18 cellular contexts compared by ENCODE assay signal in genomic region chr12:60072911-60073310, GRCh38.
A peak's percentile ranks its signal among the peaks of the same experiment; 100 is the strongest.
DNase-seq lines count a peak whose midpoint lies in the region.
"Had no signal": no experiment of that assay in that cellular context is flagged by ENCODE, and none has a peak within 500 bp of the region (broad histone marks: within the 10 kb centered on the region; RNA-seq: fewer than 3 reads in every experiment).

No MANE protein-coding gene starts in this region.

- no peaks in the 10 kb centered on the region for H3K36me3 ChIP-seq in HUES6 (ENCODE audit: control insufficient read depth, insufficient read depth, low read length)
- H3K36me3 ChIP-seq: gastroesophageal sphincter, prostate gland had no signal

- no peaks in the 10 kb centered on the region for H3K27me3 ChIP-seq in HUES6 (ENCODE audit: control insufficient read depth, insufficient read depth, low read length)
- H3K27me3 ChIP-seq: body of pancreas, gastroesophageal sphincter had no signal

- H3K27ac ChIP-seq in HUES6 (ENCODE audit: low read depth, low read length) = 0 out of 2 replicates have a peak overlapping the region, but pooled peaks have one; percentile 32
- H3K27ac ChIP-seq: body of pancreas, gastroesophageal sphincter, prostate gland had no signal

- H3K9ac ChIP-seq in HUES6 (ENCODE audit: low read length) = no peak overlapping the region

- H3K4me3 ChIP-seq in HUES6 (ENCODE audit: low read depth, low read length) = no peak overlapping the region
- H3K4me3 ChIP-seq: body of pancreas, gastroesophageal sphincter, lung, prostate gland had no signal

- DNase-seq in AG08396 (ENCODE audit: low spot score) (peak; percentile 12), dermis blood vessel endothelial cell (peak; percentile 29), kidney glomerular epithelial cell (lab: John Stamatoyannopoulos, UW) (peak; percentile 21), SK-N-DZ (ENCODE audit: low spot score) (no peak), midbrain (lab: John Stamatoyannopoulos, UW) (no peak), OCI-M2 (lab: John Stamatoyannopoulos, UW; ENCODE audit: unreplicated experiment) (no peak)
- no peak for DNase-seq in activated CD4-positive, alpha-beta T cell treated with anti-CD3 and anti-CD28 coated beads for 48 hours
- DNase-seq: activated CD4-positive, alpha-beta T cell treated with anti-CD3 and anti-CD28 coated beads, Interleukin-2, amount 10 ng/mL, durations not matched to agents 24 days and 14 days; activated naive CD4-positive, alpha-beta T cell treated with anti-CD3 and anti-CD28 coated beads for 36 hours; activated T-cell treated with anti-CD3 and anti-CD28 coated beads for 4 hours; body of pancreas; GOT3; NCI-H1694; stimulated activated naive CD8-positive, alpha-beta T cell treated with anti-CD3 and anti-CD28 coated beads, Interleukin-15, Interleukin-2, amounts not matched to agents 100 U/mL and 50 U/mL, for 24 hours had no signal

- no peaks in the 10 kb centered on the region for H3K9me3 ChIP-seq in HUES6 (ENCODE audit: control insufficient read depth, insufficient read depth, low read depth, low read length)
- H3K9me3 ChIP-seq: body of pancreas, gastroesophageal sphincter, prostate gland had no signal

- H3K4me1 ChIP-seq in HUES6 (ENCODE audit: control insufficient read depth, insufficient read depth, low read length) = peaks cover 6% of the 10 kb centered on the region
- H3K4me1 ChIP-seq: body of pancreas, gastroesophageal sphincter, prostate gland had no signal

Comparison
In these comparisons a context has a peak if more than half of its experiments do, and no peak if none do; other contexts are left out.
1. DNase-seq: peak in AG08396 (single experiment), dermis blood vessel endothelial cell (single experiment) and kidney glomerular epithelial cell (single experiment); none in SK-N-DZ (single experiment), midbrain (single experiment), OCI-M2 (single experiment) and activated CD4-positive, alpha-beta T cell treated with anti-CD3 and anti-CD28 coated beads for 48 hours (single experiment).